20 cellular contexts compared by ENCODE assay signal in genomic region chr3:52367891-52368880, GRCh38. TPM values are rescaled to one million over a fixed set of nuclear protein-coding genes. Genes with fewer than 3 reads are reported as not detected.
A peak's percentile ranks its signal among the peaks of the same experiment; 100 is the strongest.
DNase-seq lines count a peak whose midpoint lies in the region; ATAC-seq and TF ChIP-seq lines count a peak whose summit lies in the region.
"Had no signal": no experiment of that assay in that cellular context is flagged by ENCODE, and none has a peak within 500 bp of the region (broad histone marks: within the 10 kb centered on the region; RNA-seq: fewer than 3 reads in every experiment).

No MANE protein-coding gene starts in this region.

- no peak for TF ChIP-seq EP300 in sigmoid colon (IDR thresholded peaks at IDR 0.05)

- 79 to 86% methylated on average over 19 of the region's 19 CpGs for WGBS in sigmoid colon, 2 donors

- no peaks in the 10 kb centered on the region for H3K9me3 ChIP-seq in sigmoid colon
- H3K9me3 ChIP-seq: A549, gastroesophageal sphincter, SK-N-SH, tibial artery had no signal

- H3K27ac Mint-ChIP-seq in activated T-cell treated with anti-CD3 and anti-CD28 coated beads, Interleukin-2, amount 50 U/mL, for 24 hours: peak overlapping the region; percentile 8
- H3K27ac Mint-ChIP-seq: activated T-helper 17 cell treated with anti-CD3 and anti-CD28 coated beads, Interleukin-2, amount 50 U/mL, for 72 hours; natural killer cell treated with Interleukin-12 subunit alpha and Interleukin-12 subunit beta and Interleukin-15 and Interleukin-18, amount 100 ng/mL, for 72 hours; stimulated activated effector memory CD8-positive, alpha-beta T cell treated with anti-CD3 and anti-CD28 coated beads, Interleukin-12 subunit alpha, Interleukin-12 subunit beta, amount 100 ng/mL, for 72 hours had no signal

- peaks cover 0 to 3% (median 0%) of the 10 kb centered on the region in 4 donors for H3K4me1 ChIP-seq in sigmoid colon
- H3K4me1 ChIP-seq: A549, tibial artery had no signal

- TF ChIP-seq CTCF in fibroblast of pulmonary artery (IDR thresholded peaks at IDR 0.05; ENCODE audit: low read length, missing control alignments) (no peak), sigmoid colon (IDR thresholded peaks at IDR 0.05) (no peak)

- no peaks in the 10 kb centered on the region for H3K27me3 Mint-ChIP-seq in activated T-cell treated with anti-CD3 and anti-CD28 coated beads, Interleukin-2, amount 50 U/mL, for 24 hours
- H3K27me3 Mint-ChIP-seq: activated T-helper 17 cell treated with anti-CD3 and anti-CD28 coated beads, Interleukin-2, amount 50 U/mL, for 72 hours; natural killer cell treated with Interleukin-12 subunit alpha and Interleukin-12 subunit beta and Interleukin-15 and Interleukin-18, amount 100 ng/mL, for 72 hours had no signal

- ATAC-seq in GM19324 (IDR thresholded peaks at IDR 0.05; ENCODE audit: low FRiP score, unreplicated experiment): no peak
- ATAC-seq in GM19351 (IDR thresholded peaks at IDR 0.05; ENCODE audit: unreplicated experiment): no peak
- ATAC-seq: A549; activated CD4-positive, CD25-positive, alpha-beta regulatory T cell treated with anti-CD3 and anti-CD28 coated beads, Interleukin-2, amount 50 U/mL, for 24 hours; activated T-helper 17 cell treated with anti-CD3 and anti-CD28 coated beads, Interleukin-2, amount 50 U/mL, for 72 hours; gastroesophageal sphincter; natural killer cell treated with Interleukin-12 subunit alpha and Interleukin-12 subunit beta and Interleukin-15 and Interleukin-18, amount 100 ng/mL, for 72 hours; stimulated activated effector memory CD8-positive, alpha-beta T cell treated with anti-CD3 and anti-CD28 coated beads, Interleukin-12 subunit alpha, Interleukin-12 subunit beta, amount 100 ng/mL, for 72 hours had no signal

- H3K4me3 Mint-ChIP-seq in activated T-cell treated with anti-CD3 and anti-CD28 coated beads, Interleukin-2, amount 50 U/mL, for 24 hours: no peak overlapping the region
- H3K4me3 Mint-ChIP-seq: activated T-helper 17 cell treated with anti-CD3 and anti-CD28 coated beads, Interleukin-2, amount 50 U/mL, for 72 hours; natural killer cell treated with Interleukin-12 subunit alpha and Interleukin-12 subunit beta and Interleukin-15 and Interleukin-18, amount 100 ng/mL, for 72 hours; stimulated activated effector memory CD8-positive, alpha-beta T cell treated with anti-CD3 and anti-CD28 coated beads, Interleukin-12 subunit alpha, Interleukin-12 subunit beta, amount 100 ng/mL, for 72 hours had no signal

- H3K4me1 Mint-ChIP-seq in activated T-cell treated with anti-CD3 and anti-CD28 coated beads, Interleukin-2, amount 50 U/mL, for 24 hours (ENCODE audit: low read depth): peaks cover 3% of the 10 kb centered on the region
- H3K4me1 Mint-ChIP-seq: activated T-helper 17 cell treated with anti-CD3 and anti-CD28 coated beads, Interleukin-2, amount 50 U/mL, for 72 hours had no signal

- H3K4me3 ChIP-seq in fibroblast of pulmonary artery (replicated peaks; ENCODE audit: low read depth, low read length) (no peak overlapping the region), sigmoid colon (no peak overlapping the region)
- H3K4me3 ChIP-seq: A549, gastroesophageal sphincter, lung, tibial artery had no signal

- intact Hi-C loops in sigmoid colon (cut with DNase I): no loop called here

- H3K36me3 Mint-ChIP-seq in activated T-cell treated with anti-CD3 and anti-CD28 coated beads, Interleukin-2, amount 50 U/mL, for 24 hours (ENCODE audit: low read depth): peaks cover 45% of the 10 kb centered on the region
- H3K36me3 Mint-ChIP-seq: natural killer cell treated with Interleukin-12 subunit alpha and Interleukin-12 subunit beta and Interleukin-15 and Interleukin-18, amount 100 ng/mL, for 72 hours had no signal

- no peak for TF ChIP-seq POLR2A in sigmoid colon (IDR thresholded peaks at IDR 0.05)

- no peak for DNase-seq in activated T-cell treated with anti-CD3 and anti-CD28 coated beads, Interleukin-2, amount 50 U/mL, for 24 hours
- DNase-seq in activated T-cell treated with anti-CD3 and anti-CD28 coated beads, Interleukin-2, amount 50 U/mL, for 1 hour: no peak
- DNase-seq in fibroblast of pulmonary artery (ENCODE audit: low read depth) (peak; percentile 21), midbrain (lab: John Stamatoyannopoulos, UW) (peak; percentile 51), sigmoid colon (no peak)
- no peak for DNase-seq in stimulated activated CD4-positive, alpha-beta T cell treated with anti-CD3 and anti-CD28 coated beads, Interleukin-12 subunit alpha, Interleukin-12 subunit beta, amount 100 ng/mL, for 4 hours
- DNase-seq: NCI-H1436 treated with DMSO at 0.1 percent for 48 hours, NCI-H226, SK-N-SH, T1000, tibial artery had no signal

- H3K9me3 Mint-ChIP-seq in activated T-cell treated with anti-CD3 and anti-CD28 coated beads, Interleukin-2, amount 50 U/mL, for 24 hours: no peaks in the 10 kb centered on the region
- H3K9me3 Mint-ChIP-seq: activated T-helper 17 cell treated with anti-CD3 and anti-CD28 coated beads, Interleukin-2, amount 50 U/mL, for 72 hours; natural killer cell treated with Interleukin-12 subunit alpha and Interleukin-12 subunit beta and Interleukin-15 and Interleukin-18, amount 100 ng/mL, for 72 hours; stimulated activated effector memory CD8-positive, alpha-beta T cell treated with anti-CD3 and anti-CD28 coated beads, Interleukin-12 subunit alpha, Interleukin-12 subunit beta, amount 100 ng/mL, for 72 hours had no signal

- H3K36me3 ChIP-seq in sigmoid colon: peaks cover 0 to 8% (median 0%) of the 10 kb centered on the region in 4 donors

- no peak overlapping the region for H3K27ac ChIP-seq in sigmoid colon
- H3K27ac ChIP-seq: A549, gastroesophageal sphincter, tibial artery had no signal

- H3K27me3 ChIP-seq in sigmoid colon: peaks cover 0 to 8% (median 0%) of the 10 kb centered on the region in 3 donors
- H3K27me3 ChIP-seq: tibial artery had no signal

RNA-seq across cellular contexts. Expression of gene BAP1, which starts 41.6 kb away (rescaled TPM):
- total RNA-seq in sigmoid colon: 10 to 100 TPM; 46.0 to 59.5 (median 52.0) TPM
- polyA plus RNA-seq in sigmoid colon: 10 to 100 TPM; 47.2 to 83.0 (median 50.5) TPM

RNA-seq across cellular contexts. Expression of gene PHF7, which starts 42.3 kb away (rescaled TPM):
- total RNA-seq in sigmoid colon: 10 to 100 TPM in 3 of 4 donors, 1 to 10 TPM in 1; 8.9 to 14.1 (median 11.9) TPM
- 10 to 100 TPM in 1 of 3 donors, 1 to 10 TPM in 2; 5.3 to 10.5 (median 9.0) TPM for polyA plus RNA-seq in sigmoid colon

RNA-seq across cellular contexts. Expression of gene DNAH1, which starts 52.1 kb away (rescaled TPM):
- total RNA-seq in sigmoid colon: 1 to 10 TPM; 2.3 to 8.6 (median 6.1) TPM
- 1 to 10 TPM; 1.2 to 7.7 (median 1.4) TPM for polyA plus RNA-seq in sigmoid colon

Comparison
In these comparisons a context has a peak if more than half of its experiments do, and no peak if none do; other contexts are left out.
1. DNase-seq: peak in fibroblast of pulmonary artery (single experiment) and midbrain (single experiment); none in activated T-cell treated with anti-CD3 and anti-CD28 coated beads, Interleukin-2, amount 50 U/mL, for 24 hours (single experiment), activated T-cell treated with anti-CD3 and anti-CD28 coated beads, Interleukin-2, amount 50 U/mL, for 1 hour (single experiment), stimulated activated CD4-positive, alpha-beta T cell treated with anti-CD3 and anti-CD28 coated beads, Interleukin-12 subunit alpha, Interleukin-12 subunit beta, amount 100 ng/mL, for 4 hours (single experiment) and sigmoid colon (single experiment).